ENCODE assay signal across 15 cellular contexts in the genomic region with DNA sequence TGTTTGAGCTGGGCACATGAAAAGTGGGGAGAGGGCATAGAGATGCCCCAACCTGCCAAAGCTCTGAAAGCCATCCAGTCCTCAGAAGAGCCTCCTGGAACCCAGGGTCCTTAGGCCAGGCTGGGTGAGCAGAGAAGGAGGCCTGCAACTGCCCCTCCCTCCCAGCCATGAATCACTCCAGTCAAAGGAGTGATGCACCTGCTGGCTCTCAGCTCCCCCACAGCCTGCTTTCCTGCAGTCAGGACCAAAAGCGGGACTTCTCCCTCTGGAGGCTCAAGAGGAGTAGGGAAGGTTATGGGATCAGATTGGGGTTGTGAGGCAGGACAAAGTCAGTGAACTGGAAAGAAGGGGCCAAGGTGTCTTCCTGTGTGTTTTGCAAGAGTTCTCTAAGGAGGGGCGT.
"Had no signal": no experiment of that assay in that cellular context is flagged by ENCODE, and none has a peak within 500 bp of the region (broad histone marks: within the 10 kb centered on the region; RNA-seq: fewer than 3 reads in every experiment).

No MANE protein-coding gene starts in this region.

- H3K27me3 ChIP-seq: adrenal gland, right lobe of liver, thyroid gland, vagina had no signal

- H3K36me3 ChIP-seq: adrenal gland, prostate gland, right lobe of liver, thyroid gland, vagina had no signal

- DNase-seq: activated B cell treated with CpG ODN at 0.5 μM for 24 hours; activated CD4-positive, alpha-beta T cell treated with anti-CD3 and anti-CD28 coated beads, Interleukin-2, amount 10 ng/mL, durations not matched to agents 24 days and 14 days; activated naive CD4-positive, alpha-beta T cell treated with anti-CD3 and anti-CD28 coated beads, Interleukin-2, amount 50 U/mL, for 16 hours; adrenal gland; central memory CD4-positive, alpha-beta T cell; effector memory CD8-positive, alpha-beta T cell; erythroblast; hypothalamus; left cardiac atrium; naive thymus-derived CD4-positive, alpha-beta T cell; thyroid gland had no signal

- ATAC-seq: effector memory CD8-positive, alpha-beta T cell; left cardiac atrium; naive thymus-derived CD4-positive, alpha-beta T cell; right lobe of liver; stimulated activated effector memory CD8-positive, alpha-beta T cell treated with anti-CD3 and anti-CD28 coated beads, Interleukin-12 subunit alpha, Interleukin-12 subunit beta, amount 100 ng/mL, for 72 hours had no signal

- H3K4me3 ChIP-seq: adrenal gland, prostate gland, right lobe of liver, thyroid gland, vagina had no signal
